ENCODE assay signal across 9 cellular contexts in the genomic region with DNA sequence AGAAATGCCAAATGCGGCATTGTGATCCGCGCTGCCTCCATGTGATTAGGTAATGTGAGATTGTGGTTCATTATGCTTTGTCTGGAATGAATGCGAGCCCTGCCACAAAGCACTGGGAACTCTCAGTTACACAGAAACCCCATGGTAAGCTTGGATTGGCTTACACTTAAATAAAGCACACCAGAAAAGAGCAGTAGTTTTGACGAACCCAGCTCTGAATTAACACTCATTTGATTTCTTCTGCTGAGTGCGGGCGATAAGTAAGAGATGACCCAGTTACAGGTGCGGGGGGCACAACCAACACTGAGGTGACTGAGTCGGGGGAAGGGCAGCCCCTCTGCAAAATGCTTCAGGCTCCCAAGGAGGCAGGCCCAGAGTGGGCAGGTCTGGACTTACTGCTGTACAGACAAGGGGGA. TPM values are rescaled to one million over a fixed set of nuclear protein-coding genes. Genes with fewer than 3 reads are reported as not detected.
A peak's percentile ranks its signal among the peaks of the same experiment; 100 is the strongest.
DNase-seq lines count a peak whose midpoint lies in the region; ATAC-seq, FAIRE-seq and TF ChIP-seq lines count a peak whose summit lies in the region.
"Not testable (repeated sequence)": the region's sequence is repeated elsewhere in the genome, so short reads cannot be mapped to it uniquely, and the experiment has no call there.
"Had no signal": no experiment of that assay in that cellular context is flagged by ENCODE, and none has a peak within 500 bp of the region (broad histone marks: within the 10 kb centered on the region; RNA-seq: fewer than 3 reads in every experiment).

No MANE protein-coding gene starts in this region.

- TF ChIP-seq POLR2A in GM12891 (IDR thresholded peaks at IDR 0.05; ENCODE audit: low read depth, low read length); upper lobe of left lung (IDR thresholded peaks at IDR 0.05): not testable (repeated sequence)

- intact Hi-C loops in Right ventricle myocardium superior (cut with DNase I): not testable (repeated sequence)

- not testable (repeated sequence) for TF ChIP-seq CTCF in upper lobe of left lung (IDR thresholded peaks at IDR 0.05)

- peak; percentile 26 for FAIRE-seq in GM12891 (lab: Jason Lieb, UNC)

- not testable (repeated sequence) for TF ChIP-seq EP300 in upper lobe of left lung (IDR thresholded peaks at IDR 0.05)

- not testable (repeated sequence) for H3K36me3 ChIP-seq in upper lobe of left lung

- H3K27ac ChIP-seq in upper lobe of left lung: not testable (repeated sequence)

- H3K27me3 ChIP-seq in upper lobe of left lung: not testable (repeated sequence)

- H3K9me3 ChIP-seq in upper lobe of left lung: not testable (repeated sequence)

- WGBS in upper lobe of left lung, 2 donors: 81 to 85% methylated on average over 9 of the region's 9 CpGs

- DNase-seq in GM12891 (ENCODE audit: insufficient read length, low spot score); Right ventricle myocardium superior; upper lobe of left lung: not testable (repeated sequence)
- peak; percentile 94 for DNase-seq in NCI-H2107 treated with DMSO at 0.1 percent for 48 hours (lab: John Stamatoyannopoulos, UW; ENCODE audit: unreplicated experiment)
- peak; percentile 29 for DNase-seq in amniotic epithelial cell (ENCODE audit: low read depth)
- peak; percentile 69 for DNase-seq in ecto neural progenitor cell (ENCODE audit: low spot score)
- peak; percentile 39 for DNase-seq in medulla oblongata (ENCODE audit: extremely low spot score)
- peak; percentile 50 for DNase-seq in retina

- ATAC-seq in Right ventricle myocardium superior (ENCODE audit: poor library complexity) (peak; percentile 31), upper lobe of left lung (ENCODE audit: low FRiP score in 2 of 2) (peak; percentile 39 to 79)

- H3K4me1 ChIP-seq in upper lobe of left lung: not testable (repeated sequence)

- not testable (repeated sequence) for H3K4me3 ChIP-seq in upper lobe of left lung

RNA-seq across cellular contexts. Expression of gene RNU1-4, which starts 56.3 kb away (rescaled TPM):
- 40.8 TPM for polyA plus RNA-seq in GM12891 (2012; ENCODE audit: low read depth, missing spikeins)
- total RNA-seq in Right ventricle myocardium superior: 9,391 TPM
- over 10,000 TPM in 1 of 6 donors, 1,000 to 10,000 TPM in 2, under 1 TPM in 3; under 0.01 to 14,413 (median 1,360) TPM for total RNA-seq in upper lobe of left lung
- total RNA-seq: GM23248 had no signal
- polyA plus RNA-seq: GM23248 had no signal
